1 cellular context compared by ENCODE assay signal in the genomic region with DNA sequence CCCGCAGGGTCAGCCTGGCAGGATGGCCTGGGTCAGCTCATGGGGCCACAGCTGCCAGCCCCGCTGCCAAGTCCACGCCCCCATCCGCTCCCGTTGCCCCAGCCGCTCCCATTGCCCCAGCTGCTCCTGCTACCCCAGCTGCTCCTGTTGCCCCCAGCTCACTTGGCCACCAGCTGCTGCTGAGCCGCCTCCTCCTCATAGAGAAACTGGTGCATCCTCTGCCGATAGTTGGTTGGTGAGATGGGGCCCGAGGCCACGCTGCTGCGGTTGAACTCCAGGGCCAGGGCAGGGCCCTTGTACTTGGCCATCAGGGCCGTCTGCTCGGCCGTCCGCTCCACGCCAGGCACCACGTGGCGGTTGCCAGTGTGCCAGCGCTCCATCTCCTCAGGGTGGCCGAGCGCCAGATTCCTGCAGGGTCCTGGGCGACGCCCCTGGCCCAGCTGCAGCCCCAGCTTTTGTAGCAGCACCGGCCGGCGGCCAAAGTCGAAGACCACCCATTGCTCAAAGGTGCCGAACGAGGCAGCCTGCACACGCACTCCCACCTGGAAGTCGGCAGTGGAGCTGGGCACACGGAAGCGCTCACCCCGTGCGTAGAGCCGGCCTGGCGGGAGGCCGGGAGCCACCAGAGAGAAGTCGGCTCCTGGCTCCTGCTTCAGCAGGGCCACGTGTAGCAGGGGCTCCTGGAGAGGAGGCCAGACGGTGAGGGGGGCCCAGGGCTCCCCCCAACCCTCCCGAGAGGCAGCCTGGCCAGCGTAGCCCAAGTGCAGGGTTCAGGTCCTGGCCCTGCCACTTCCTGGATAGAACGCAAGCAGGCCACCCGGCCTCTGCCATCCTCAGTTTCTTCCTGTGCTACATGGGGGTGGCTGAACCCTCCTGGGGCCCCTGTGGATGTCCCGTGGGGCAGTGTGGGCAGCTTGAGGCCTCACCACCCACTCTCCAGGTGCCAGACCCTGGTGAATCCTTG.
TF ChIP-seq lines count a peak whose summit lies in the region.

No MANE protein-coding gene starts in this region.

TF ChIP-seq in IMR-90, 13 proteins besides CTCF, POLR2A, EP300 and RAD21:
- no peak for TF ChIP-seq MAZ (IDR thresholded peaks at IDR 0.05; ENCODE audit: borderline replicate concordance, low read depth, low read length)
- TF ChIP-seq, protein P1, sequence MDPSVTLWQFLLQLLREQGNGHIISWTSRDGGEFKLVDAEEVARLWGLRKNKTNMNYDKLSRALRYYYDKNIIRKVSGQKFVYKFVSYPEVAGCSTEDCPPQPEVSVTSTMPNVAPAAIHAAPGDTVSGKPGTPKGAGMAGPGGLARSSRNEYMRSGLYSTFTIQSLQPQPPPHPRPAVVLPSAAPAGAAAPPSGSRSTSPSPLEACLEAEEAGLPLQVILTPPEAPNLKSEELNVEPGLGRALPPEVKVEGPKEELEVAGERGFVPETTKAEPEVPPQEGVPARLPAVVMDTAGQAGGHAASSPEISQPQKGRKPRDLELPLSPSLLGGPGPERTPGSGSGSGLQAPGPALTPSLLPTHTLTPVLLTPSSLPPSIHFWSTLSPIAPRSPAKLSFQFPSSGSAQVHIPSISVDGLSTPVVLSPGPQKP (IDR thresholded peaks at IDR 0.05; ENCODE audit: borderline replicate concordance, low read depth, low read length): no peak
- TF ChIP-seq CHD1 (IDR thresholded peaks at IDR 0.05; ENCODE audit: low read depth, low read length): no peak
- TF ChIP-seq RFX5 (IDR thresholded peaks at IDR 0.05; ENCODE audit: low read depth, low read length): no peak
- TF ChIP-seq MXI1 (IDR thresholded peaks at IDR 0.05; ENCODE audit: borderline replicate concordance, low read depth, low read length): no peak
- TF ChIP-seq CEBPB (IDR thresholded peaks at IDR 0.05; ENCODE audit: low read depth, low read length): no peak
- TF ChIP-seq FOS (IDR thresholded peaks at IDR 0.05; ENCODE audit: low read depth, low read length): no peak
- TF ChIP-seq, protein P2, sequence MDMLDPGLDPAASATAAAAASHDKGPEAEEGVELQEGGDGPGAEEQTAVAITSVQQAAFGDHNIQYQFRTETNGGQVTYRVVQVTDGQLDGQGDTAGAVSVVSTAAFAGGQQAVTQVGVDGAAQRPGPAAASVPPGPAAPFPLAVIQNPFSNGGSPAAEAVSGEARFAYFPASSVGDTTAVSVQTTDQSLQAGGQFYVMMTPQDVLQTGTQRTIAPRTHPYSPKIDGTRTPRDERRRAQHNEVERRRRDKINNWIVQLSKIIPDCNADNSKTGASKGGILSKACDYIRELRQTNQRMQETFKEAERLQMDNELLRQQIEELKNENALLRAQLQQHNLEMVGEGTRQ (IDR thresholded peaks at IDR 0.05; ENCODE audit: low read depth, low read length): no peak
- TF ChIP-seq NFE2L2 (IDR thresholded peaks at IDR 0.05; ENCODE audit: low read depth, low read length): no peak
- TF ChIP-seq RCOR1 (IDR thresholded peaks at IDR 0.05; ENCODE audit: insufficient replicate concordance, low read length): no peak
- no peak for TF ChIP-seq SMC3 (IDR thresholded peaks at IDR 0.05; ENCODE audit: low read depth, low read length)
- TF ChIP-seq MAFK (IDR thresholded peaks at IDR 0.05; ENCODE audit: low read depth, low read length): no peak
